Comparison of ENCODE assay signal across 8 cellular contexts in genomic region chr2:240820607-240821428, GRCh38. TPM values are rescaled to one million over a fixed set of nuclear protein-coding genes. Genes with fewer than 3 reads are reported as not detected.
DNase-seq lines count a peak whose midpoint lies in the region; ATAC-seq, FAIRE-seq and TF ChIP-seq lines count a peak whose summit lies in the region.

No MANE protein-coding gene starts in this region.

- no peak for TF ChIP-seq CTCF in kidney (IDR thresholded peaks at IDR 0.05; ENCODE audit: borderline replicate concordance, extremely low read depth, insufficient read depth)

- no peak overlapping the region for H2BK120ac ChIP-seq in neuronal stem cell (ENCODE audit: low read depth, low read length)

- no peak overlapping the region for H2BK12ac ChIP-seq in neuronal stem cell (ENCODE audit: low read length)

- no peak overlapping the region for H2BK5ac ChIP-seq in neuronal stem cell (ENCODE audit: low read length)

- H3K27me3 Mint-ChIP-seq in central memory CD8-positive, alpha-beta T cell = peaks cover 71% of the 10 kb centered on the region

- H3K23ac ChIP-seq in neuronal stem cell (ENCODE audit: low read depth, low read length, poor library complexity) = no peak overlapping the region

- H3K4me1 ChIP-seq in ES-I3 (ENCODE audit: insufficient read depth, low read length) (no peaks in the 10 kb centered on the region), neuronal stem cell (ENCODE audit: control insufficient read depth in 2 of 2, insufficient read depth in 1 of 2, low read depth in 1 of 2, low read length in 2 of 2) (peaks cover 8 to 11% of the 10 kb centered on the region in 2 donors), kidney (ENCODE audit: control insufficient read depth in 1 of 2, insufficient read depth in 1 of 2, low read depth in 1 of 2, low read length in 2 of 2) (no peaks in the 10 kb centered on the region)

- H3K27ac Mint-ChIP-seq in central memory CD8-positive, alpha-beta T cell (ENCODE audit: low read depth) = no peak overlapping the region

- H3K18ac ChIP-seq in neuronal stem cell (ENCODE audit: low read length) = peak overlapping the region; percentile 96

- H3K36me3 Mint-ChIP-seq in central memory CD8-positive, alpha-beta T cell (ENCODE audit: insufficient read depth) = peaks cover 3% of the 10 kb centered on the region

- H4K8ac ChIP-seq in neuronal stem cell (ENCODE audit: low read depth, low read length) = no peak overlapping the region

- H3K9me3 ChIP-seq in ES-I3 (ENCODE audit: control insufficient read depth, insufficient read depth, low read length) = no peaks in the 10 kb centered on the region
- H3K9me3 ChIP-seq in neuronal stem cell (replicated peaks in 1 of 2; ENCODE audit: control insufficient read depth in 2 of 2, insufficient read depth in 1 of 2, low read depth in 1 of 2, low read length in 2 of 2) = peaks cover 3% of the 10 kb centered on the region in 2 donors
- H3K9me3 ChIP-seq in kidney (ENCODE audit: control insufficient read depth in 1 of 2, low read length in 2 of 2) = peaks cover 0 to 10% of the 10 kb centered on the region in 2 donors

- peaks cover 25% of the 10 kb centered on the region for H3K79me1 ChIP-seq in neuronal stem cell (ENCODE audit: low read depth, low read length)

- no peak overlapping the region for H3K14ac ChIP-seq in neuronal stem cell (ENCODE audit: low read length)

- peak overlapping the region; percentile 97 for H2AFZ ChIP-seq in neuronal stem cell (ENCODE audit: low read length)

- H3K9ac ChIP-seq in ES-I3 (ENCODE audit: low read depth, low read length) (peak overlapping the region; percentile 85), neuronal stem cell (ENCODE audit: low read depth, low read length, poor library complexity) (peak overlapping the region; percentile 74), kidney (ENCODE audit: low read length in 2 of 2) (no peak overlapping the region)

- ATAC-seq in central memory CD8-positive, alpha-beta T cell (replicated peaks; ENCODE audit: extremely low read depth, poor library complexity, severe bottlenecking) = no peak
- ATAC-seq in HG02763 (IDR thresholded peaks at IDR 0.05; ENCODE audit: unreplicated experiment) = no peak
- ATAC-seq in HG02870 (IDR thresholded peaks at IDR 0.05; ENCODE audit: unreplicated experiment) = no peak

- no peak overlapping the region for H4K91ac ChIP-seq in neuronal stem cell (ENCODE audit: low read depth, low read length, poor library complexity)

- H2BK15ac ChIP-seq in neuronal stem cell (ENCODE audit: low read length) = peak overlapping the region; percentile 88

- H3K27ac ChIP-seq in neuronal stem cell (replicated peaks; ENCODE audit: low read length) (no peak overlapping the region), kidney (ENCODE audit: low read depth in 2 of 2, low read length in 2 of 2) (no peak overlapping the region)

- H3K4me3 ChIP-seq in neuronal stem cell (ENCODE audit: low read length in 2 of 2) (peak overlapping the region; percentile 76 to 95), kidney (ENCODE audit: low read length in 2 of 2) (no peak overlapping the region)

- DNase-seq in NCI-H524 (lab: John Stamatoyannopoulos, UW) = peak; percentile 80 to 83
- no peak for DNase-seq in central memory CD8-positive, alpha-beta T cell (ENCODE audit: low spot score in 2 of 2)
- peak; percentile 50 for DNase-seq in neuronal stem cell (ENCODE audit: low spot score)
- DNase-seq in inferior parietal cortex (ENCODE audit: extremely low spot score) = no peak
- no peak for DNase-seq in kidney

- H3K4me3 Mint-ChIP-seq in central memory CD8-positive, alpha-beta T cell = peak overlapping the region; percentile 40

- H2AK5ac ChIP-seq in neuronal stem cell (ENCODE audit: low read depth, low read length) = peak overlapping the region; percentile 51

- H3K36me3 ChIP-seq in ES-I3 (ENCODE audit: insufficient read depth, low read length) (no peaks in the 10 kb centered on the region), neuronal stem cell (replicated peaks in 1 of 2; ENCODE audit: control insufficient read depth in 2 of 2, insufficient read depth in 2 of 2, low read length in 2 of 2) (peaks cover 0 to 6% of the 10 kb centered on the region in 2 donors), kidney (ENCODE audit: control insufficient read depth in 1 of 2, insufficient read depth in 2 of 2, low read length in 2 of 2) (no peaks in the 10 kb centered on the region)

- peaks cover 5% of the 10 kb centered on the region for H3K4me1 Mint-ChIP-seq in central memory CD8-positive, alpha-beta T cell

- intact Hi-C loops in kidney (cut with DNase I) = no loop called here

- H3K4ac ChIP-seq in neuronal stem cell (ENCODE audit: low read length) = no peak overlapping the region

- H3K27me3 ChIP-seq in neuronal stem cell (ENCODE audit: control insufficient read depth in 3 of 3, insufficient read depth in 3 of 3, low read depth in 1 of 3, low read length in 3 of 3) = peaks cover 0 to 33% (median 5%) of the 10 kb centered on the region in 3 experiments

- H3K4me2 ChIP-seq in neuronal stem cell (ENCODE audit: insufficient read depth, low read length, poor library complexity, severe bottlenecking) = peak overlapping the region; percentile 94

- FAIRE-seq in kidney (lab: Jason Lieb, UNC) = no peak

- WGBS in neuronal stem cell (ENCODE audit: extremely low coverage in 2 of 2, insufficient read length in 2 of 2, insufficient replicate concordance in 1 of 2), 2 donors = no CpG with 5 or more reads among the region's 64 CpGs

- no peaks in the 10 kb centered on the region for H3K9me3 Mint-ChIP-seq in central memory CD8-positive, alpha-beta T cell

RNA-seq across cellular contexts. Expression of gene KIF1A, which starts 0.8 kb away (rescaled TPM):
- 32.5 TPM for polyA plus RNA-seq in neuronal stem cell (2013, experiment 1 of 2)
- polyA plus RNA-seq in neuronal stem cell (2013, experiment 2 of 2) = 33.9 TPM
- 0.54 TPM for total RNA-seq in kidney
- polyA plus RNA-seq in kidney (ENCODE audit: insufficient read depth, low read depth, low replicate concordance) = 0.58 TPM

RNA-seq across cellular contexts. Expression of gene AGXT, which starts 47.8 kb away (rescaled TPM):
- polyA plus RNA-seq in neuronal stem cell (2013, experiment 1 of 2) = not detected
- not detected for polyA plus RNA-seq in neuronal stem cell (2013, experiment 2 of 2)
- total RNA-seq in kidney = 0.09 TPM
- 12.5 TPM for polyA plus RNA-seq in kidney (ENCODE audit: insufficient read depth, low read depth, low replicate concordance)

Comparison
In these comparisons a context has a peak if more than half of its experiments do, and no peak if none do; other contexts are left out.
1. H3K9ac ChIP-seq: peak in ES-I3 (single experiment) and neuronal stem cell (single experiment); none in kidney (0 of 2).
2. DNase-seq: peak in NCI-H524 (2 of 2) and neuronal stem cell (single experiment); none in central memory CD8-positive, alpha-beta T cell (0 of 2), inferior parietal cortex (single experiment) and kidney (single experiment).
3. H3K4me3 ChIP-seq: peak in neuronal stem cell (2 of 2); none in kidney (0 of 2).